ENCODE assay signal across 8 cellular contexts in genomic region chr1:181083842-181084605, GRCh38. TPM values are rescaled to one million over a fixed set of nuclear protein-coding genes. Genes with fewer than 3 reads are reported as not detected.
A peak's percentile ranks its signal among the peaks of the same experiment; 100 is the strongest.
DNase-seq lines count a peak whose midpoint lies in the region; ATAC-seq, FAIRE-seq and TF ChIP-seq lines count a peak whose summit lies in the region.

No MANE protein-coding gene starts in this region.

- H3K9me3 ChIP-seq in mucosa of descending colon = no peaks in the 10 kb centered on the region

- H3K9me3 Mint-ChIP-seq in chondrocyte (ENCODE audit: low read depth) = no peaks in the 10 kb centered on the region

- H3K4me1 ChIP-seq in mucosa of descending colon (ENCODE audit: low read depth) = peaks cover 13% of the 10 kb centered on the region

- TF ChIP-seq CTCF in chondrocyte (IDR thresholded peaks at IDR 0.05) (peak; percentile 69), mucosa of descending colon (IDR thresholded peaks at IDR 0.05) (peak; percentile 22)

- ATAC-seq in GM21825 (IDR thresholded peaks at IDR 0.05; ENCODE audit: unreplicated experiment) (peak; percentile 30), mucosa of descending colon (peak; percentile 48), GM21381 (IDR thresholded peaks at IDR 0.05; ENCODE audit: unreplicated experiment) (no peak)

- no peaks in the 10 kb centered on the region for H3K36me3 ChIP-seq in mucosa of descending colon (ENCODE audit: low read depth)

- H3K4me1 Mint-ChIP-seq in chondrocyte (ENCODE audit: low read depth) = peaks cover 21% of the 10 kb centered on the region

- DNase-seq in NCI-H1092 (lab: John Stamatoyannopoulos, UW) (peak; percentile 57), T-helper 22 cell (ENCODE audit: low read depth) (peak; percentile 19), chondrocyte (ENCODE audit: low spot score) (no peak), mucosa of descending colon (peak in 2 of 3 donors; percentile 57 to 74), putamen (ENCODE audit: low spot score) (no peak)

- no peaks in the 10 kb centered on the region for H3K27me3 Mint-ChIP-seq in chondrocyte (ENCODE audit: low read depth)

- H3K27ac Mint-ChIP-seq in chondrocyte (ENCODE audit: unreplicated experiment) = no peak overlapping the region

- H3K4me3 ChIP-seq in mucosa of descending colon = no peak overlapping the region

- no peak overlapping the region for H3K4me3 Mint-ChIP-seq in chondrocyte (ENCODE audit: unreplicated experiment)

- peak; percentile 88 for FAIRE-seq in G401.6 (lab: Jason Lieb, UNC)

- H3K36me3 Mint-ChIP-seq in chondrocyte (ENCODE audit: low read depth) = peaks cover 2% of the 10 kb centered on the region

- intact Hi-C loops in mucosa of descending colon (cut with DNase I, micrococcal nuclease) = loop anchor here (2.0 to 5.0 kb wide), 2 partner anchors 58 to 59 kb away; no protein-coding TSS in a partner anchor

RNA-seq across cellular contexts. Expression of gene IER5, which starts 4.5 kb away (rescaled TPM):
- total RNA-seq in chondrocyte (15.6 to 23.6 TPM (median 16.6 TPM) in 3 replicates), mucosa of descending colon (10 to 100 TPM; 15.4 to 16.7 (median 16.4) TPM)

RNA-seq across cellular contexts. Expression of gene MR1, which starts 50.2 kb away (rescaled TPM):
- 2.7 to 3.9 TPM (median 3.8 TPM) in 3 replicates for total RNA-seq in chondrocyte
- 10 to 100 TPM in 1 of 3 donors, 1 to 10 TPM in 2; 3.3 to 14.6 (median 7.4) TPM for total RNA-seq in mucosa of descending colon

Comparison
In these comparisons a context has a peak if more than half of its experiments do, and no peak if none do; other contexts are left out.
1. DNase-seq: peak in NCI-H1092 (single experiment), T-helper 22 cell (single experiment) and mucosa of descending colon (2 of 3); none in chondrocyte (single experiment) and putamen (single experiment).